In the genomic region with DNA sequence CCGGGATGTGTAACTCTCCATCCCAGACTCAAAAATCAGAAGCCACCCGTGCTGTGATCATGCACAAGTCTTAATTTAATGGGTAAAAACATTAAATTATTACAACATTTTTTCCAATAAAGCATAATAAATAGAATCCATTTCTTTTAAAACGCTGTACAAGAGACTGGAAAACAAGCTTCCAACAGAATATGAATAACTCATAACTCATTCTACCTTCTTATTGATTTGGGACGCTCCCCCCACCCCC, we compare ENCODE assay signal across 1 cellular context.
TF ChIP-seq lines count a peak whose summit lies in the region.

No MANE protein-coding gene starts in this region.

TF ChIP-seq in GM12878, 131 proteins besides CTCF, POLR2A, EP300 and RAD21:
- TF ChIP-seq YBX1 (IDR thresholded peaks at IDR 0.05), result no peak
- TF ChIP-seq MEF2B (IDR thresholded peaks at IDR 0.05; ENCODE audit: partially characterized antibody, poor library complexity, severe bottlenecking), result peak; percentile 67
- no peak for TF ChIP-seq CHD2 (IDR thresholded peaks at IDR 0.05; ENCODE audit: borderline replicate concordance, low read depth, low read length)
- no peak for TF ChIP-seq ASH2L (IDR thresholded peaks at IDR 0.05; ENCODE audit: borderline replicate concordance, low read depth)
- TF ChIP-seq SKIL (IDR thresholded peaks at IDR 0.05; ENCODE audit: low read depth, poor library complexity, severe bottlenecking), result peak; percentile 37
- peak in 1 of 2 experiments; percentile 29; a peak in 2 of 4 replicates for TF ChIP-seq IKZF2 (IDR thresholded peaks at IDR 0.05)
- TF ChIP-seq SMARCA5 (IDR thresholded peaks at IDR 0.05), result peak; percentile 79; the same call in 1 of the 2 replicates
- 0 out of 2 replicates have a peak, but pooled peaks have one; percentile 1 for TF ChIP-seq ESRRA (IDR thresholded peaks at IDR 0.05; ENCODE audit: low read length)
